In genomic region chr17:44386182-44386525, GRCh38 we compare ENCODE assay signal across 1 cellular context.
TF ChIP-seq lines count a peak whose summit lies in the region.

No MANE protein-coding gene starts in this region.

TF ChIP-seq in A549, 52 proteins besides CTCF, POLR2A, EP300 and RAD21:
- TF ChIP-seq FOSB (CRISPR knock-in tag; IDR thresholded peaks at IDR 0.05), result no peak
TF ChIP-seq in A549: peak in this region for 0.
